ENCODE assay signal across 9 cellular contexts in the genomic region with DNA sequence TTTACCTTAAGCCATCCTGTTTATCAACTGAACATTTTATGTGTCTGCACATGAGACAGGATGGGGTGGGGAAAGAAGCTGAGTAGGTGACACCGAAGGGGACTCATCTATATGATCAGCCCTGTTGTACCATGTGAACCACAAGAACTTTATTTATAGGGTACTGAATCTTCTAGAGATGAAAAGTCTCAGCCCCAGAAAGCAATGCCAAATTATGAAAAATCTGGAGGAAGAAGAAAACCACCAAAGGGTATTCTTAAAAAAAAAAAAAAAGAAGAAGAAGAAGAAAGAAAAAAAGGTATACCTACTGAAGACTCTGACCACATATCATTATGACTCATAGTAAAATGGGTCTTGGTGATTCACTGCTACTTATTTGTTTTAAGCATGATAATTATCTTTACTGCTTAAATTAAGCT. TPM values are rescaled to one million over a fixed set of nuclear protein-coding genes. Genes with fewer than 3 reads are reported as not detected.
A peak's percentile ranks its signal among the peaks of the same experiment; 100 is the strongest.
DNase-seq lines count a peak whose midpoint lies in the region; ATAC-seq and TF ChIP-seq lines count a peak whose summit lies in the region.
"Had no signal": no experiment of that assay in that cellular context is flagged by ENCODE, and none has a peak within 500 bp of the region (broad histone marks: within the 10 kb centered on the region; RNA-seq: fewer than 3 reads in every experiment).

No MANE protein-coding gene starts in this region.

- no peaks in the 10 kb centered on the region for H3K36me3 ChIP-seq in tibial artery

- H3K4me1 Mint-ChIP-seq in T-cell (peaks cover 48 to 69% (median 54%) of the 10 kb centered on the region in 3 donors), progenitor cell of endocrine pancreas (ENCODE audit: low read depth) (peaks cover 10% of the 10 kb centered on the region)

- peaks cover 30% of the 10 kb centered on the region for H3K27me3 ChIP-seq in foreskin keratinocyte
- H3K27me3 ChIP-seq in tibial artery: no peaks in the 10 kb centered on the region

- H3K4me1 ChIP-seq in foreskin keratinocyte: no peaks in the 10 kb centered on the region
- H3K4me1 ChIP-seq in tibial artery: no peaks in the 10 kb centered on the region

- no peak overlapping the region for H3K4me3 ChIP-seq in tibial artery

- intact Hi-C loops in tibial artery (cut with DNase I; ENCODE audit: low total_unique reads) (no loop called here), left cardiac atrium (cut with DNase I) (no loop called here)

- H3K4me3 Mint-ChIP-seq in T-cell (peak overlapping the region in 2 of 3 donors; percentile 22 to 31), progenitor cell of endocrine pancreas (ENCODE audit: low read depth) (no peak overlapping the region)

- DNase-seq in T-cell (peak in 13 of 34 experiments; percentile 14 to 52 (median 33)), foreskin keratinocyte (peak; percentile 14 to 20), progenitor cell of endocrine pancreas (ENCODE audit: low spot score, unreplicated experiment) (no peak), tibial artery (no peak), left cardiac atrium (no peak)
- DNase-seq: SK-N-SH had no signal

- POLR2A ChIA-PET in T-cell (lab: Charles Lee): interaction anchor here (0.6 to 1.0 kb wide), 4 partner anchors 39 to 102 kb away, joined by 3 to 4 read pairs (median 4); a partner anchor contains a TSS

- H3K27ac Mint-ChIP-seq in T-cell (peak overlapping the region; percentile 88 to 93), progenitor cell of endocrine pancreas (no peak overlapping the region)

- no peaks in the 10 kb centered on the region for H3K9me3 Mint-ChIP-seq in T-cell
- H3K9me3 Mint-ChIP-seq in progenitor cell of endocrine pancreas (ENCODE audit: low read depth): no peaks in the 10 kb centered on the region

- no peak overlapping the region for H3K27ac ChIP-seq in foreskin keratinocyte
- H3K27ac ChIP-seq in tibial artery: no peak overlapping the region

- ATAC-seq in GM18858 (IDR thresholded peaks at IDR 0.05; ENCODE audit: unreplicated experiment) (peak; percentile 51), HG02759 (IDR thresholded peaks at IDR 0.05; ENCODE audit: unreplicated experiment) (peak; percentile 69), T-cell (replicated peaks in 1 of 4) (peak; percentile 92 to 99 (median 98)), foreskin keratinocyte (peak; percentile 63), HG03342 (IDR thresholded peaks at IDR 0.05; ENCODE audit: unreplicated experiment) (no peak), left cardiac atrium (no peak)

- H3K27me3 Mint-ChIP-seq in T-cell: no peaks in the 10 kb centered on the region
- H3K27me3 Mint-ChIP-seq in progenitor cell of endocrine pancreas: peaks cover 2% of the 10 kb centered on the region

- H3K36me3 Mint-ChIP-seq in T-cell (no peaks in the 10 kb centered on the region), progenitor cell of endocrine pancreas (ENCODE audit: insufficient read depth) (no peaks in the 10 kb centered on the region)

- TF ChIP-seq CTCF in foreskin keratinocyte (conservative IDR thresholded peaks at IDR 0.05) (no peak), progenitor cell of endocrine pancreas (IDR thresholded peaks at IDR 0.05; ENCODE audit: unreplicated experiment) (no peak), tibial artery (IDR thresholded peaks at IDR 0.05) (no peak)

- H3K9me3 ChIP-seq in tibial artery: no peaks in the 10 kb centered on the region
- H3K9me3 ChIP-seq: SK-N-SH had no signal

- CTCF ChIA-PET in T-cell (lab: Charles Lee): interaction anchor here (0.5 to 2.4 kb wide), 6 partner anchors 8 to 1114 kb away, joined by 3 to 7 read pairs (median 4); no protein-coding TSS in a partner anchor

RNA-seq across cellular contexts. Expression of a gene that starts 39.8 kb away (rescaled TPM):
- total RNA-seq in T-cell (100 to 1,000 TPM in 1 of 5 donors, 10 to 100 TPM in 4; 51.4 to 112 (median 69.7) TPM), foreskin keratinocyte (76.8 and 86.9 TPM in 2 replicates), progenitor cell of endocrine pancreas (77.2 and 88.7 TPM in 2 replicates), left cardiac atrium (10 to 100 TPM; 61.3 to 69.5 TPM)
- 18.3 and 24.8 TPM in 2 replicates for polyA plus RNA-seq in foreskin keratinocyte

Comparison
In these comparisons a context has a peak if more than half of its experiments do, and no peak if none do; other contexts are left out.
1. ATAC-seq: peak in GM18858 (single experiment), HG02759 (single experiment), T-cell (4 of 4) and foreskin keratinocyte (single experiment); none in HG03342 (single experiment) and left cardiac atrium (0 of 2).
2. DNase-seq: peak in foreskin keratinocyte (2 of 2); none in progenitor cell of endocrine pancreas (single experiment), tibial artery (0 of 2) and left cardiac atrium (single experiment).